14 cellular contexts compared by ENCODE assay signal in the genomic region with DNA sequence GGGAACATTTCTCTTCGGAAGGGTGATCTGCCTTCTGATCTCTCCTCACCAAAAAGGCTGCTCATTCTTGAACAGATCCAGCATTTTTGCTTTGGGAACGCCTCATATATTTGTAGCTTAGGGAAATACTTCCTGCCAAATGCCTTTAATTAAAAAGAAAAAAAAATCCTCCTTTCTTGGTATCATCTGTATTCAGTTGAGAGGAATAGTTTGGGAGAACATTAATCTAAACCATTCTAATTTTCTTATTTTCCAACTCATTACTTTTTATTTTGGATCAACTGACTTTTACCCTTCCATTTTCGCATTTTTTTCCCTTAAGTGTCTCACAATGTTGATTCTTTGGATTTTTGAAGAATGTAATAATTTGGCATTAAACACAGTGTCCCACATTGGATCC.
DNase-seq lines count a peak whose midpoint lies in the region; ATAC-seq and TF ChIP-seq lines count a peak whose summit lies in the region.
"Had no signal": no experiment of that assay in that cellular context is flagged by ENCODE, and none has a peak within 500 bp of the region (broad histone marks: within the 10 kb centered on the region; RNA-seq: fewer than 3 reads in every experiment).

No MANE protein-coding gene starts in this region.

- intact Hi-C loops in ascending aorta (cut with DNase I): no loop called here
- intact Hi-C loops in sciatic nerve (cut with DNase I): no loop called here

- H3K27me3 ChIP-seq in ascending aorta: no peaks in the 10 kb centered on the region
- H3K27me3 ChIP-seq: BE2C had no signal

- TF ChIP-seq CTCF in ascending aorta (IDR thresholded peaks at IDR 0.05): no peak

- H3K4me3 ChIP-seq in ascending aorta: no peak overlapping the region

- DNase-seq in GM03348 (ENCODE audit: low spot score) (peak; percentile 20), ascending aorta (ENCODE audit: low spot score in 2 of 2) (no peak), sciatic nerve (ENCODE audit: low spot score) (no peak), NOMO-1 treated with DMSO at 0.1 percent for 48 hours (lab: John Stamatoyannopoulos, UW; ENCODE audit: unreplicated experiment) (no peak)
- DNase-seq: BE2C; CD4-positive, alpha-beta memory T cell; DMS79; EL; HCEC 1CT; HFFc6 had no signal

- H3K9me3 ChIP-seq in ascending aorta: no peaks in the 10 kb centered on the region
- H3K9me3 ChIP-seq: BE2C had no signal

- no peaks in the 10 kb centered on the region for H3K36me3 ChIP-seq in ascending aorta
- H3K36me3 ChIP-seq: BE2C had no signal

- ATAC-seq in sciatic nerve (peak; percentile 10), SK-N-SH treated with all-trans-retinoic acid at 6 μM for 48 hours (no peak), HG03175 (IDR thresholded peaks at IDR 0.05; ENCODE audit: unreplicated experiment) (no peak), HG03442 (IDR thresholded peaks at IDR 0.05; ENCODE audit: unreplicated experiment) (no peak)

- peak overlapping the region; percentile 55 to 74 for H3K27ac ChIP-seq in ascending aorta
- H3K27ac ChIP-seq: C4-2B had no signal

- H3K4me1 ChIP-seq in ascending aorta: peaks cover 7 to 19% of the 10 kb centered on the region in 2 donors

TF ChIP-seq in SK-N-SH treated with all-trans-retinoic acid at 6 μM for 48 hours, 23 proteins besides CTCF, POLR2A, EP300 and RAD21:
- TF ChIP-seq PPARA (CRISPR knock-in tag; IDR thresholded peaks at IDR 0.05; ENCODE audit: borderline replicate concordance) (no peak), ARNTL (CRISPR knock-in tag; IDR thresholded peaks at IDR 0.05; ENCODE audit: borderline replicate concordance, low read depth) (no peak), SNAI2 (CRISPR knock-in tag; IDR thresholded peaks at IDR 0.05) (no peak), RARB (CRISPR knock-in tag; IDR thresholded peaks at IDR 0.05) (no peak), OSR1 (CRISPR knock-in tag; IDR thresholded peaks at IDR 0.05) (no peak), ISL1 (CRISPR knock-in tag; IDR thresholded peaks at IDR 0.05) (no peak), CSDC2 (CRISPR knock-in tag; IDR thresholded peaks at IDR 0.05) (no peak)
